1 cellular context compared by ENCODE assay signal in the genomic region with DNA sequence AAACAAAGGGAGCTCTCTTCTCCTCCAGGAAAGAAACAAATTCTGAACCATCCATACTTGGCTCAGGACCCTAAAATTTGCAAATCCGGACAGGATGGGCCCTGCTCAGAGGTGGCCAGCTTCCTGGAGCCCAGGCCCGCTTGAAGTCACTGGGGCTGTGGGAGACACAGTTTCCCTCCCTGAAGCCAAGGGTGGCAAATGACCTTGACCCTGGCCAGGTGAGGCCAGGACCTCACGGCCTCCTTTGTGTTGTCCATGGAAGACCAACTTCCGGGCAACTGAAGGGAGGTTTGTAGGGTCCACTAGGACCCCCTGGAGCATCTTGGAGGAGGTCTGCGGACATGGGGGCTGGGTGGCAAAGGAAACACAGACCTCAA.
TF ChIP-seq lines count a peak whose summit lies in the region.

No MANE protein-coding gene starts in this region.

TF ChIP-seq in HepG2, 621 proteins besides CTCF, POLR2A, EP300 and RAD21:
- TF ChIP-seq, protein P1, sequence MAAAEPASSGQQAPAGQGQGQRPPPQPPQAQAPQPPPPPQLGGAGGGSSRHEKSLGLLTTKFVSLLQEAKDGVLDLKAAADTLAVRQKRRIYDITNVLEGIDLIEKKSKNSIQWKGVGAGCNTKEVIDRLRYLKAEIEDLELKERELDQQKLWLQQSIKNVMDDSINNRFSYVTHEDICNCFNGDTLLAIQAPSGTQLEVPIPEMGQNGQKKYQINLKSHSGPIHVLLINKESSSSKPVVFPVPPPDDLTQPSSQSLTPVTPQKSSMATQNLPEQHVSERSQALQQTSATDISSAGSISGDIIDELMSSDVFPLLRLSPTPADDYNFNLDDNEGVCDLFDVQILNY (CRISPR knock-in tag; conservative IDR thresholded peaks at IDR 0.05) = no peak
- TF ChIP-seq, protein P2, sequence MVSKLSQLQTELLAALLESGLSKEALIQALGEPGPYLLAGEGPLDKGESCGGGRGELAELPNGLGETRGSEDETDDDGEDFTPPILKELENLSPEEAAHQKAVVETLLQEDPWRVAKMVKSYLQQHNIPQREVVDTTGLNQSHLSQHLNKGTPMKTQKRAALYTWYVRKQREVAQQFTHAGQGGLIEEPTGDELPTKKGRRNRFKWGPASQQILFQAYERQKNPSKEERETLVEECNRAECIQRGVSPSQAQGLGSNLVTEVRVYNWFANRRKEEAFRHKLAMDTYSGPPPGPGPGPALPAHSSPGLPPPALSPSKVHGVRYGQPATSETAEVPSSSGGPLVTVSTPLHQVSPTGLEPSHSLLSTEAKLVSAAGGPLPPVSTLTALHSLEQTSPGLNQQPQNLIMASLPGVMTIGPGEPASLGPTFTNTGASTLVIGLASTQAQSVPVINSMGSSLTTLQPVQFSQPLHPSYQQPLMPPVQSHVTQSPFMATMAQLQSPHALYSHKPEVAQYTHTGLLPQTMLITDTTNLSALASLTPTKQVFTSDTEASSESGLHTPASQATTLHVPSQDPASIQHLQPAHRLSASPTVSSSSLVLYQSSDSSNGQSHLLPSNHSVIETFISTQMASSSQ (IDR thresholded peaks at IDR 0.05; ENCODE audit: low read depth) = no peak
- TF ChIP-seq, protein P2 (CRISPR knock-in tag; IDR thresholded peaks at IDR 0.05; ENCODE audit: borderline replicate concordance) = no peak
- TF ChIP-seq IKZF4 (CRISPR knock-in tag; IDR thresholded peaks at IDR 0.05; ENCODE audit: borderline replicate concordance, low read depth, not compliant biosample characterization) (no peak), SMARCC2 (IDR thresholded peaks at IDR 0.05) (no peak), NCOA2 (CRISPR knock-in tag; IDR thresholded peaks at IDR 0.05) (no peak), ZBTB42 (CRISPR knock-in tag; IDR thresholded peaks at IDR 0.05) (no peak), TOPORS (CRISPR knock-in tag; IDR thresholded peaks at IDR 0.05) (no peak), ZNF430 (CRISPR knock-in tag; IDR thresholded peaks at IDR 0.05) (no peak), ZNF562 (CRISPR knock-in tag; IDR thresholded peaks at IDR 0.05; ENCODE audit: borderline replicate concordance) (no peak), FOXC1 (CRISPR knock-in tag; IDR thresholded peaks at IDR 0.05; ENCODE audit: borderline replicate concordance) (no peak), ZFP36L1 (CRISPR knock-in tag; IDR thresholded peaks at IDR 0.05) (no peak), KDM3A (CRISPR knock-in tag; IDR thresholded peaks at IDR 0.05; ENCODE audit: low read depth) (no peak), SALL1 (CRISPR knock-in tag; IDR thresholded peaks at IDR 0.05) (no peak), RFXANK (CRISPR knock-in tag; IDR thresholded peaks at IDR 0.05) (no peak)
- TF ChIP-seq, protein P3, sequence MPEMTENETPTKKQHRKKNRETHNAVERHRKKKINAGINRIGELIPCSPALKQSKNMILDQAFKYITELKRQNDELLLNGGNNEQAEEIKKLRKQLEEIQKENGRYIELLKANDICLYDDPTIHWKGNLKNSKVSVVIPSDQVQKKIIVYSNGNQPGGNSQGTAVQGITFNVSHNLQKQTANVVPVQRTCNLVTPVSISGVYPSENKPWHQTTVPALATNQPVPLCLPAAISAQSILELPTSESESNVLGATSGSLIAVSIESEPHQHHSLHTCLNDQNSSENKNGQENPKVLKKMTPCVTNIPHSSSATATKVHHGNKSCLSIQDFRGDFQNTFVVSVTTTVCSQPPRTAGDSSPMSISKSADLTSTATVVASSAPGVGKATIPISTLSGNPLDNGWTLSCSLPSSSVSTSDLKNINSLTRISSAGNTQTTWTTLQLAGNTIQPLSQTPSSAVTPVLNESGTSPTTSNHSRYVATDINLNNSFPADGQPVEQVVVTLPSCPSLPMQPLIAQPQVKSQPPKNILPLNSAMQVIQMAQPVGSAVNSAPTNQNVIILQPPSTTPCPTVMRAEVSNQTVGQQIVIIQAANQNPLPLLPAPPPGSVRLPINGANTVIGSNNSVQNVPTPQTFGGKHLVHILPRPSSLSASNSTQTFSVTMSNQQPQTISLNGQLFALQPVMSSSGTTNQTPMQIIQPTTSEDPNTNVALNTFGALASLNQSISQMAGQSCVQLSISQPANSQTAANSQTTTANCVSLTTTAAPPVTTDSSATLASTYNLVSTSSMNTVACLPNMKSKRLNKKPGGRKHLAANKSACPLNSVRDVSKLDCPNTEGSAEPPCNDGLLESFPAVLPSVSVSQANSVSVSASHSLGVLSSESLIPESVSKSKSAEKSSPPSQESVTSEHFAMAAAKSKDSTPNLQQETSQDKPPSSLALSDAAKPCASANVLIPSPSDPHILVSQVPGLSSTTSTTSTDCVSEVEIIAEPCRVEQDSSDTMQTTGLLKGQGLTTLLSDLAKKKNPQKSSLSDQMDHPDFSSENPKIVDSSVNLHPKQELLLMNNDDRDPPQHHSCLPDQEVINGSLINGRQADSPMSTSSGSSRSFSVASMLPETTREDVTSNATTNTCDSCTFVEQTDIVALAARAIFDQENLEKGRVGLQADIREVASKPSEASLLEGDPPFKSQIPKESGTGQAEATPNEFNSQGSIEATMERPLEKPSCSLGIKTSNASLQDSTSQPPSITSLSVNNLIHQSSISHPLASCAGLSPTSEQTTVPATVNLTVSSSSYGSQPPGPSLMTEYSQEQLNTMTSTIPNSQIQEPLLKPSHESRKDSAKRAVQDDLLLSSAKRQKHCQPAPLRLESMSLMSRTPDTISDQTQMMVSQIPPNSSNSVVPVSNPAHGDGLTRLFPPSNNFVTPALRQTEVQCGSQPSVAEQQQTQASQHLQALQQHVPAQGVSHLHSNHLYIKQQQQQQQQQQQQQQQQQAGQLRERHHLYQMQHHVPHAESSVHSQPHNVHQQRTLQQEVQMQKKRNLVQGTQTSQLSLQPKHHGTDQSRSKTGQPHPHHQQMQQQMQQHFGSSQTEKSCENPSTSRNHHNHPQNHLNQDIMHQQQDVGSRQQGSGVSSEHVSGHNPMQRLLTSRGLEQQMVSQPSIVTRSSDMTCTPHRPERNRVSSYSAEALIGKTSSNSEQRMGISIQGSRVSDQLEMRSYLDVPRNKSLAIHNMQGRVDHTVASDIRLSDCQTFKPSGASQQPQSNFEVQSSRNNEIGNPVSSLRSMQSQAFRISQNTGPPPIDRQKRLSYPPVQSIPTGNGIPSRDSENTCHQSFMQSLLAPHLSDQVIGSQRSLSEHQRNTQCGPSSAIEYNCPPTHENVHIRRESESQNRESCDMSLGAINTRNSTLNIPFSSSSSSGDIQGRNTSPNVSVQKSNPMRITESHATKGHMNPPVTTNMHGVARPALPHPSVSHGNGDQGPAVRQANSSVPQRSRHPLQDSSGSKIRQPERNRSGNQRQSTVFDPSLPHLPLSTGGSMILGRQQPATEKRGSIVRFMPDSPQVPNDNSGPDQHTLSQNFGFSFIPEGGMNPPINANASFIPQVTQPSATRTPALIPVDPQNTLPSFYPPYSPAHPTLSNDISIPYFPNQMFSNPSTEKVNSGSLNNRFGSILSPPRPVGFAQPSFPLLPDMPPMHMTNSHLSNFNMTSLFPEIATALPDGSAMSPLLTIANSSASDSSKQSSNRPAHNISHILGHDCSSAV (CRISPR knock-in tag; IDR thresholded peaks at IDR 0.05; ENCODE audit: borderline replicate concordance) = no peak
- TF ChIP-seq, protein P4, sequence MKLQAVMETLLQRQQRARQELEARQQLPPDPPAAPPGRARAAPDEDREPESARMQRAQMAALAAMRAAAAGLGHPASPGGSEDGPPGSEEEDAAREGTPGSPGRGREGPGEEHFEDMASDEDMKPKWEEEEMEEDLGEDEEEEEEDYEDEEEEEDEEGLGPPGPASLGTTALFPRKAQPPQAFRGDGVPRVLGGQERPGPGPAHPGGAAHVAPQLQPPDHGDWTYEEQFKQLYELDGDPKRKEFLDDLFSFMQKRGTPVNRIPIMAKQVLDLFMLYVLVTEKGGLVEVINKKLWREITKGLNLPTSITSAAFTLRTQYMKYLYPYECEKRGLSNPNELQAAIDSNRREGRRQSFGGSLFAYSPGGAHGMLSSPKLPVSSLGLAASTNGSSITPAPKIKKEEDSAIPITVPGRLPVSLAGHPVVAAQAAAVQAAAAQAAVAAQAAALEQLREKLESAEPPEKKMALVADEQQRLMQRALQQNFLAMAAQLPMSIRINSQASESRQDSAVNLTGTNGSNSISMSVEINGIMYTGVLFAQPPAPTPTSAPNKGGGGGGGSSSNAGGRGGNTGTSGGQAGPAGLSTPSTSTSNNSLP (IDR thresholded peaks at IDR 0.05; ENCODE audit: low read depth, low read length) = no peak
- TF ChIP-seq, protein P5, sequence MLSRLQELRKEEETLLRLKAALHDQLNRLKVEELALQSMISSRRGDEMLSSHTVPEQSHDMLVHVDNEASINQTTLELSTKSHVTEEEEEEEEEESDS (CRISPR knock-in tag; IDR thresholded peaks at IDR 0.05; ENCODE audit: borderline replicate concordance) = no peak
- TF ChIP-seq, protein P6, sequence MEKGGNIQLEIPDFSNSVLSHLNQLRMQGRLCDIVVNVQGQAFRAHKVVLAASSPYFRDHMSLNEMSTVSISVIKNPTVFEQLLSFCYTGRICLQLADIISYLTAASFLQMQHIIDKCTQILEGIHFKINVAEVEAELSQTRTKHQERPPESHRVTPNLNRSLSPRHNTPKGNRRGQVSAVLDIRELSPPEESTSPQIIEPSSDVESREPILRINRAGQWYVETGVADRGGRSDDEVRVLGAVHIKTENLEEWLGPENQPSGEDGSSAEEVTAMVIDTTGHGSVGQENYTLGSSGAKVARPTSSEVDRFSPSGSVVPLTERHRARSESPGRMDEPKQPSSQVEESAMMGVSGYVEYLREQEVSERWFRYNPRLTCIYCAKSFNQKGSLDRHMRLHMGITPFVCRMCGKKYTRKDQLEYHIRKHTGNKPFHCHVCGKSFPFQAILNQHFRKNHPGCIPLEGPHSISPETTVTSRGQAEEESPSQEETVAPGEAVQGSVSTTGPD (CRISPR knock-in tag; IDR thresholded peaks at IDR 0.05) = no peak
- TF ChIP-seq, protein P7, sequence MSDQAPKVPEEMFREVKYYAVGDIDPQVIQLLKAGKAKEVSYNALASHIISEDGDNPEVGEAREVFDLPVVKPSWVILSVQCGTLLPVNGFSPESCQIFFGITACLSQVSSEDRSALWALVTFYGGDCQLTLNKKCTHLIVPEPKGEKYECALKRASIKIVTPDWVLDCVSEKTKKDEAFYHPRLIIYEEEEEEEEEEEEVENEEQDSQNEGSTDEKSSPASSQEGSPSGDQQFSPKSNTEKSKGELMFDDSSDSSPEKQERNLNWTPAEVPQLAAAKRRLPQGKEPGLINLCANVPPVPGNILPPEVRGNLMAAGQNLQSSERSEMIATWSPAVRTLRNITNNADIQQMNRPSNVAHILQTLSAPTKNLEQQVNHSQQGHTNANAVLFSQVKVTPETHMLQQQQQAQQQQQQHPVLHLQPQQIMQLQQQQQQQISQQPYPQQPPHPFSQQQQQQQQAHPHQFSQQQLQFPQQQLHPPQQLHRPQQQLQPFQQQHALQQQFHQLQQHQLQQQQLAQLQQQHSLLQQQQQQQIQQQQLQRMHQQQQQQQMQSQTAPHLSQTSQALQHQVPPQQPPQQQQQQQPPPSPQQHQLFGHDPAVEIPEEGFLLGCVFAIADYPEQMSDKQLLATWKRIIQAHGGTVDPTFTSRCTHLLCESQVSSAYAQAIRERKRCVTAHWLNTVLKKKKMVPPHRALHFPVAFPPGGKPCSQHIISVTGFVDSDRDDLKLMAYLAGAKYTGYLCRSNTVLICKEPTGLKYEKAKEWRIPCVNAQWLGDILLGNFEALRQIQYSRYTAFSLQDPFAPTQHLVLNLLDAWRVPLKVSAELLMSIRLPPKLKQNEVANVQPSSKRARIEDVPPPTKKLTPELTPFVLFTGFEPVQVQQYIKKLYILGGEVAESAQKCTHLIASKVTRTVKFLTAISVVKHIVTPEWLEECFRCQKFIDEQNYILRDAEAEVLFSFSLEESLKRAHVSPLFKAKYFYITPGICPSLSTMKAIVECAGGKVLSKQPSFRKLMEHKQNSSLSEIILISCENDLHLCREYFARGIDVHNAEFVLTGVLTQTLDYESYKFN (CRISPR knock-in tag; conservative IDR thresholded peaks at IDR 0.05) = no peak
